In genomic region chr2:25098558-25099486, GRCh38 we compare ENCODE assay signal across 12 cellular contexts. TPM values are rescaled to one million over a fixed set of nuclear protein-coding genes. Genes with fewer than 3 reads are reported as not detected.
DNase-seq lines count a peak whose midpoint lies in the region; TF ChIP-seq lines count a peak whose summit lies in the region.
"Had no signal": no experiment of that assay in that cellular context is flagged by ENCODE, and none has a peak within 500 bp of the region (broad histone marks: within the 10 kb centered on the region; RNA-seq: fewer than 3 reads in every experiment).

No MANE protein-coding gene starts in this region.

- TF ChIP-seq CTCF in esophagus squamous epithelium (IDR thresholded peaks at IDR 0.05) (no peak), vagina (IDR thresholded peaks at IDR 0.05) (no peak), chondrocyte (IDR thresholded peaks at IDR 0.05) (no peak)

- H3K4me3 Mint-ChIP-seq in chondrocyte (ENCODE audit: unreplicated experiment), result no peak overlapping the region
- H3K4me3 Mint-ChIP-seq: activated CD4-positive, alpha-beta T cell treated with anti-CD3 and anti-CD28 coated beads for 36 hours; activated naive CD4-positive, alpha-beta T cell treated with anti-CD3 and anti-CD28 coated beads, Interleukin-2, amount 50 U/mL, for 24 hours; natural killer cell had no signal

- H3K4me1 Mint-ChIP-seq in chondrocyte (ENCODE audit: low read depth), result peaks cover 5% of the 10 kb centered on the region
- H3K4me1 Mint-ChIP-seq: activated naive CD4-positive, alpha-beta T cell treated with anti-CD3 and anti-CD28 coated beads, Interleukin-2, amount 50 U/mL, for 24 hours; natural killer cell had no signal

- H3K9me3 Mint-ChIP-seq in chondrocyte (ENCODE audit: low read depth), result no peaks in the 10 kb centered on the region
- H3K9me3 Mint-ChIP-seq: activated naive CD4-positive, alpha-beta T cell treated with anti-CD3 and anti-CD28 coated beads, Interleukin-2, amount 50 U/mL, for 24 hours; natural killer cell had no signal

- peaks cover 3% of the 10 kb centered on the region for H3K36me3 Mint-ChIP-seq in chondrocyte (ENCODE audit: low read depth)
- H3K36me3 Mint-ChIP-seq: activated naive CD4-positive, alpha-beta T cell treated with anti-CD3 and anti-CD28 coated beads, Interleukin-2, amount 50 U/mL, for 24 hours; natural killer cell had no signal

- H3K4me3 ChIP-seq in esophagus squamous epithelium, result no peak overlapping the region
- H3K4me3 ChIP-seq in muscle layer of colon (ENCODE audit: low read depth in 1 of 2, low read length in 2 of 2), result peak overlapping the region in 1 of 2 donors; percentile 39
- H3K4me3 ChIP-seq in vagina, result no peak overlapping the region

- intact Hi-C loops in esophagus squamous epithelium (cut with DNase I) (no loop called here), vagina (cut with DNase I) (no loop called here)

- H3K27me3 ChIP-seq in esophagus squamous epithelium (no peaks in the 10 kb centered on the region), muscle layer of colon (ENCODE audit: control insufficient read depth in 1 of 2, insufficient read depth in 2 of 2, low read length in 2 of 2) (no peaks in the 10 kb centered on the region), vagina (no peaks in the 10 kb centered on the region)

- DNase-seq in NCI-H2171 treated with DMSO at 0.1 percent for 48 hours (lab: John Stamatoyannopoulos, UW) (peak; percentile 30), NCI-H2171 (lab: John Stamatoyannopoulos, UW) (no peak), esophagus squamous epithelium (lab: John Stamatoyannopoulos, UW) (no peak), vagina (ENCODE audit: extremely low spot score in 2 of 2) (no peak), NCI-H82 (lab: John Stamatoyannopoulos, UW) (no peak), chondrocyte (ENCODE audit: low spot score) (no peak), DMS 273 treated with DMSO at 0.1 percent for 48 hours (lab: John Stamatoyannopoulos, UW) (no peak)
- DNase-seq: activated CD4-positive, alpha-beta T cell treated with anti-CD3 and anti-CD28 coated beads for 36 hours; natural killer cell had no signal

- no peak overlapping the region for H3K27ac Mint-ChIP-seq in chondrocyte (ENCODE audit: unreplicated experiment)
- H3K27ac Mint-ChIP-seq: activated CD4-positive, alpha-beta T cell treated with anti-CD3 and anti-CD28 coated beads for 36 hours; activated naive CD4-positive, alpha-beta T cell treated with anti-CD3 and anti-CD28 coated beads, Interleukin-2, amount 50 U/mL, for 24 hours; natural killer cell had no signal

- H3K4me1 ChIP-seq in esophagus squamous epithelium (peaks cover 0 to 11% (median 7%) of the 10 kb centered on the region in 3 donors), muscle layer of colon (ENCODE audit: insufficient read depth, low read length) (peaks cover 13% of the 10 kb centered on the region), vagina (no peaks in the 10 kb centered on the region)

- TF ChIP-seq POLR2A in esophagus squamous epithelium (IDR thresholded peaks at IDR 0.05) (no peak), vagina (IDR thresholded peaks at IDR 0.05) (no peak)

- no peak overlapping the region for H3K9ac ChIP-seq in muscle layer of colon (ENCODE audit: low read length)

- H3K9me3 ChIP-seq in esophagus squamous epithelium (no peaks in the 10 kb centered on the region), muscle layer of colon (ENCODE audit: low read length) (no peaks in the 10 kb centered on the region), vagina (no peaks in the 10 kb centered on the region)

- H3K27ac ChIP-seq in esophagus squamous epithelium, result peak overlapping the region; percentile 43 to 76 (median 68)
- H3K27ac ChIP-seq in muscle layer of colon (ENCODE audit: low read depth, low read length), result peak overlapping the region; percentile 48
- H3K27ac ChIP-seq in vagina, result peak overlapping the region; percentile 62

- 17 to 38% methylated on average over 6 to 8 of the region's 8 CpGs for WGBS in esophagus squamous epithelium, 2 donors

- H3K27me3 Mint-ChIP-seq in chondrocyte (ENCODE audit: low read depth), result no peaks in the 10 kb centered on the region
- H3K27me3 Mint-ChIP-seq: activated naive CD4-positive, alpha-beta T cell treated with anti-CD3 and anti-CD28 coated beads, Interleukin-2, amount 50 U/mL, for 24 hours had no signal

- H3K36me3 ChIP-seq in esophagus squamous epithelium (no peaks in the 10 kb centered on the region), muscle layer of colon (ENCODE audit: insufficient read depth, low read length) (no peaks in the 10 kb centered on the region), vagina (no peaks in the 10 kb centered on the region)

RNA-seq across cellular contexts. Expression of gene EFR3B, which starts 56.9 kb away (rescaled TPM):
- total RNA-seq in esophagus squamous epithelium (1 to 10 TPM in 1 of 4 donors, under 1 TPM in 3; under 0.01 to 1.4 (median 0.32) TPM), vagina (1.5 TPM), chondrocyte (2.1 to 6.1 TPM (median 2.4 TPM) in 3 replicates)
- total RNA-seq: OCI-LY7 had no signal
